In the genomic region with DNA sequence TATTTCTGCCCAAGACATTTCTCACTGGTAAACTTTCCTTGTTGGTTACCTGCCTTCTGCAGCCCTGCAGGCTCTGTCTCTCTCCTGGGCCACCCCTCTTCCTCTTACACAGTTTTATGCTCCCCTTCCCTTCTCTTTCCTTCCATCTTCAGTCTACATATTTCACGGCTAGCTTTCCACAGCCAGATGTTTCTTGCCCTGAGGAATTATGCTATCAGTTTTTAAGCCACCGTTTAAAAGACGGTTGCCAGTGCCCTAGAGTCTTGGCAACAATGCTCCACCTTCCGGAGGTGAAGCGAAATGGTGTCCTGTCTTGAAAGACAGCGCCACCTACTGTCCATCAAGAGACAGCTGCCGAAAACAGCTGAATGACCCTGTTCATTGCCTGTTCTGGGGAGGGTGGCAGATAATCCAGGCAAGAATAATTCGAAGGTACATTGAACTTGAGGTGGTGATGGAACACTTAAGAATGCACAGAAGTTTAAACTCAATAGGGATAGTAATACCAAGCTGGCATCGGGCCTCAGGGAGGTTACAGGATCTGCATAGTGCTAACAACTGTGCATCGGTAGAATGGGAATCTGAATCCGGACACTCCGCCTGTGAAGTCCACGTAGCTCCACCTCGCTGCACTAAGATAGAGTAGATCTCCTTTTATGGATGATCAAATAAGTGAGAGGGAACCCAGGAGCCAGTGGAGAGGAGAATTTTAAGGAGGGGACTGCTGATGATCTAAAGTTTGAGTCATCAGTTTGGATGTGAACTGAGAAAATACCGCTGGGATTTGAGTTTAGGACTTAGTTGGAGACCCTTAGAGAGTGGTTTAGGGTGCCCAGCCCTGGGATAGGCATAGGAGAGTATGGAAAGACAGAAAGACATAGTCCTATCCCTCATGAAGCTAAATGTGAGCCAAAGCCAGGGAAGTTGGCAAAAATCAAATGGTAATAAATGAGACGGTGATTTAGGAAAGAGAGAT, we compare ENCODE assay signal across 1 cellular context.
A peak's percentile ranks its signal among the peaks of the same experiment; 100 is the strongest.
TF ChIP-seq lines count a peak whose summit lies in the region.

No MANE protein-coding gene starts in this region.

TF ChIP-seq in HepG2, 621 proteins besides CTCF, POLR2A, EP300 and RAD21 (continued from another document and continues in another):
- TF ChIP-seq, protein P1, sequence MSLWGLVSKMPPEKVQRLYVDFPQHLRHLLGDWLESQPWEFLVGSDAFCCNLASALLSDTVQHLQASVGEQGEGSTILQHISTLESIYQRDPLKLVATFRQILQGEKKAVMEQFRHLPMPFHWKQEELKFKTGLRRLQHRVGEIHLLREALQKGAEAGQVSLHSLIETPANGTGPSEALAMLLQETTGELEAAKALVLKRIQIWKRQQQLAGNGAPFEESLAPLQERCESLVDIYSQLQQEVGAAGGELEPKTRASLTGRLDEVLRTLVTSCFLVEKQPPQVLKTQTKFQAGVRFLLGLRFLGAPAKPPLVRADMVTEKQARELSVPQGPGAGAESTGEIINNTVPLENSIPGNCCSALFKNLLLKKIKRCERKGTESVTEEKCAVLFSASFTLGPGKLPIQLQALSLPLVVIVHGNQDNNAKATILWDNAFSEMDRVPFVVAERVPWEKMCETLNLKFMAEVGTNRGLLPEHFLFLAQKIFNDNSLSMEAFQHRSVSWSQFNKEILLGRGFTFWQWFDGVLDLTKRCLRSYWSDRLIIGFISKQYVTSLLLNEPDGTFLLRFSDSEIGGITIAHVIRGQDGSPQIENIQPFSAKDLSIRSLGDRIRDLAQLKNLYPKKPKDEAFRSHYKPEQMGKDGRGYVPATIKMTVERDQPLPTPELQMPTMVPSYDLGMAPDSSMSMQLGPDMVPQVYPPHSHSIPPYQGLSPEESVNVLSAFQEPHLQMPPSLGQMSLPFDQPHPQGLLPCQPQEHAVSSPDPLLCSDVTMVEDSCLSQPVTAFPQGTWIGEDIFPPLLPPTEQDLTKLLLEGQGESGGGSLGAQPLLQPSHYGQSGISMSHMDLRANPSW (CRISPR knock-in tag; IDR thresholded peaks at IDR 0.05; ENCODE audit: borderline replicate concordance), result no peak
- TF ChIP-seq KDM4B (CRISPR knock-in tag; IDR thresholded peaks at IDR 0.05), result peak; percentile 82; the same call in 1 of the 2 replicates
- no peak for TF ChIP-seq ZNF761 (CRISPR knock-in tag; conservative IDR thresholded peaks at IDR 0.05)
- TF ChIP-seq SSRP1 (CRISPR knock-in tag; IDR thresholded peaks at IDR 0.05), result peak; percentile 96
- 0 out of 2 replicates have a peak, but pooled peaks have one; percentile 32 for TF ChIP-seq ZNF160 (CRISPR knock-in tag; IDR thresholded peaks at IDR 0.05)
- no peak for TF ChIP-seq SIN3A (IDR thresholded peaks at IDR 0.05; ENCODE audit: borderline replicate concordance, low read depth, low read length)
- TF ChIP-seq PTBP1 (IDR thresholded peaks at IDR 0.05; ENCODE audit: low read depth, low read length, poor library complexity, severe bottlenecking), result no peak
- peak; percentile 55; the same call in 1 of the 2 replicates for TF ChIP-seq KLF6 (CRISPR knock-in tag; IDR thresholded peaks at IDR 0.05)
- no peak for TF ChIP-seq ZC3H4 (CRISPR knock-in tag; IDR thresholded peaks at IDR 0.05; ENCODE audit: borderline replicate concordance)
- TF ChIP-seq MAFF (IDR thresholded peaks at IDR 0.05; ENCODE audit: low read depth, low read length), result no peak
- no peak for TF ChIP-seq KLF16 (CRISPR knock-in tag; IDR thresholded peaks at IDR 0.05)
- 0 out of 2 replicates have a peak, but pooled peaks have one; percentile 28 for TF ChIP-seq ZNF629 (CRISPR knock-in tag; conservative IDR thresholded peaks at IDR 0.05)
- TF ChIP-seq SOX5 (CRISPR knock-in tag; IDR thresholded peaks at IDR 0.05; ENCODE audit: borderline replicate concordance), result peak; percentile 55; the same call in 1 of the 2 replicates
- TF ChIP-seq, protein P2, sequence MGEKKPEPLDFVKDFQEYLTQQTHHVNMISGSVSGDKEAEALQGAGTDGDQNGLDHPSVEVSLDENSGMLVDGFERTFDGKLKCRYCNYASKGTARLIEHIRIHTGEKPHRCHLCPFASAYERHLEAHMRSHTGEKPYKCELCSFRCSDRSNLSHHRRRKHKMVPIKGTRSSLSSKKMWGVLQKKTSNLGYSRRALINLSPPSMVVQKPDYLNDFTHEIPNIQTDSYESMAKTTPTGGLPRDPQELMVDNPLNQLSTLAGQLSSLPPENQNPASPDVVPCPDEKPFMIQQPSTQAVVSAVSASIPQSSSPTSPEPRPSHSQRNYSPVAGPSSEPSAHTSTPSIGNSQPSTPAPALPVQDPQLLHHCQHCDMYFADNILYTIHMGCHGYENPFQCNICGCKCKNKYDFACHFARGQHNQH (CRISPR knock-in tag; IDR thresholded peaks at IDR 0.05), result peak; percentile 81
- no peak for TF ChIP-seq NFATC3 (CRISPR knock-in tag; IDR thresholded peaks at IDR 0.05)
- TF ChIP-seq TBX2 (CRISPR knock-in tag; IDR thresholded peaks at IDR 0.05; ENCODE audit: borderline replicate concordance), result 0 out of 2 replicates have a peak, but pooled peaks have one; percentile 22
- TF ChIP-seq, protein P3, sequence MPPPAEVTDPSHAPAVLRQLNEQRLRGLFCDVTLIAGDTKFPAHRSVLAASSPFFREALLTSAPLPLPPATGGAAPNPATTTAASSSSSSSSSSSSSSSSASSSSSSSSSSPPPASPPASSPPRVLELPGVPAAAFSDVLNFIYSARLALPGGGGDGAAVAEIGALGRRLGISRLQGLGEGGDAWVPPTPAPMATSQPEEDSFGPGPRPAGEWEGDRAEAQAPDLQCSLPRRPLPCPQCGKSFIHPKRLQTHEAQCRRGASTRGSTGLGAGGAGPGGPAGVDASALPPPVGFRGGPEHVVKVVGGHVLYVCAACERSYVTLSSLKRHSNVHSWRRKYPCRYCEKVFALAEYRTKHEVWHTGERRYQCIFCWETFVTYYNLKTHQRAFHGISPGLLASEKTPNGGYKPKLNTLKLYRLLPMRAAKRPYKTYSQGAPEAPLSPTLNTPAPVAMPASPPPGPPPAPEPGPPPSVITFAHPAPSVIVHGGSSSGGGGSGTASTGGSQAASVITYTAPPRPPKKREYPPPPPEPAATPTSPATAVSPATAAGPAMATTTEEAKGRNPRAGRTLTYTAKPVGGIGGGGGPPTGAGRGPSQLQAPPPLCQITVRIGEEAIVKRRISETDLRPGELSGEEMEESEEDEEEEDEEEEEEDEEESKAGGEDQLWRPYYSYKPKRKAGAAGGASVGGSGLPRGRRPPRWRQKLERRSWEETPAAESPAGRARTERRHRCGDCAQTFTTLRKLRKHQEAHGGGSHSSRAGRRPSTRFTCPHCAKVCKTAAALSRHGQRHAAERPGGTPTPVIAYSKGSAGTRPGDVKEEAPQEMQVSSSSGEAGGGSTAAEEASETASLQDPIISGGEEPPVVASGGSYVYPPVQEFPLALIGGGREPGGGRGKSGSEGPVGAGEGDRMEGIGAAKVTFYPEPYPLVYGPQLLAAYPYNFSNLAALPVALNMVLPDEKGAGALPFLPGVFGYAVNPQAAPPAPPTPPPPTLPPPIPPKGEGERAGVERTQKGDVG (CRISPR knock-in tag; IDR thresholded peaks at IDR 0.05; ENCODE audit: borderline replicate concordance), result no peak
- TF ChIP-seq NCOA1 (CRISPR knock-in tag; IDR thresholded peaks at IDR 0.05), result peak; percentile 82
- no peak for TF ChIP-seq ZNF768 (CRISPR knock-in tag; IDR thresholded peaks at IDR 0.05)
- TF ChIP-seq ZNF878 (CRISPR knock-in tag; IDR thresholded peaks at IDR 0.05), result no peak
- no peak for TF ChIP-seq ZNF546 (CRISPR knock-in tag; conservative IDR thresholded peaks at IDR 0.05)
- TF ChIP-seq, protein P4, sequence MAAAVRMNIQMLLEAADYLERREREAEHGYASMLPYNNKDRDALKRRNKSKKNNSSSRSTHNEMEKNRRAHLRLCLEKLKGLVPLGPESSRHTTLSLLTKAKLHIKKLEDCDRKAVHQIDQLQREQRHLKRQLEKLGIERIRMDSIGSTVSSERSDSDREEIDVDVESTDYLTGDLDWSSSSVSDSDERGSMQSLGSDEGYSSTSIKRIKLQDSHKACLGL (CRISPR knock-in tag; IDR thresholded peaks at IDR 0.05), result no peak
- TF ChIP-seq AGO1 (IDR thresholded peaks at IDR 0.05; ENCODE audit: low read depth, low read length, poor library complexity, severe bottlenecking), result no peak
- TF ChIP-seq KDM5B (CRISPR knock-in tag; IDR thresholded peaks at IDR 0.05; ENCODE audit: borderline replicate concordance), result no peak
- no peak for TF ChIP-seq SP1 (IDR thresholded peaks at IDR 0.05)
- TF ChIP-seq SP1 (CRISPR knock-in tag; IDR thresholded peaks at IDR 0.05), result no peak
- no peak for TF ChIP-seq ZNF180 (CRISPR knock-in tag; IDR thresholded peaks at IDR 0.05; ENCODE audit: borderline replicate concordance, low read depth)
- TF ChIP-seq MIXL1 (CRISPR knock-in tag; IDR thresholded peaks at IDR 0.05), result no peak; the same call in 1 of the 2 replicates
- no peak; the same call in 1 of the 2 replicates for TF ChIP-seq KDM3A (CRISPR knock-in tag; IDR thresholded peaks at IDR 0.05; ENCODE audit: low read depth)
- no peak for TF ChIP-seq ZNF33A (CRISPR knock-in tag; IDR thresholded peaks at IDR 0.05; ENCODE audit: borderline replicate concordance)
- no peak for TF ChIP-seq ZNF720 (CRISPR knock-in tag; IDR thresholded peaks at IDR 0.05)
- TF ChIP-seq ZNF484 (CRISPR knock-in tag; IDR thresholded peaks at IDR 0.05; ENCODE audit: borderline replicate concordance, low read depth), result no peak
- no peak for TF ChIP-seq ZNF552 (CRISPR knock-in tag; IDR thresholded peaks at IDR 0.05; ENCODE audit: borderline replicate concordance)
- TF ChIP-seq ELF4 (CRISPR knock-in tag; IDR thresholded peaks at IDR 0.05; ENCODE audit: borderline replicate concordance), result no peak
- no peak for TF ChIP-seq ZNF333 (CRISPR knock-in tag; IDR thresholded peaks at IDR 0.05; ENCODE audit: borderline replicate concordance)
- TF ChIP-seq HCFC1 (IDR thresholded peaks at IDR 0.05; ENCODE audit: low read depth, low read length), result no peak
- TF ChIP-seq ONECUT2 (CRISPR knock-in tag; IDR thresholded peaks at IDR 0.05), result no peak
- no peak for TF ChIP-seq ZNF264 (CRISPR knock-in tag; IDR thresholded peaks at IDR 0.05)
- TF ChIP-seq, protein P5, sequence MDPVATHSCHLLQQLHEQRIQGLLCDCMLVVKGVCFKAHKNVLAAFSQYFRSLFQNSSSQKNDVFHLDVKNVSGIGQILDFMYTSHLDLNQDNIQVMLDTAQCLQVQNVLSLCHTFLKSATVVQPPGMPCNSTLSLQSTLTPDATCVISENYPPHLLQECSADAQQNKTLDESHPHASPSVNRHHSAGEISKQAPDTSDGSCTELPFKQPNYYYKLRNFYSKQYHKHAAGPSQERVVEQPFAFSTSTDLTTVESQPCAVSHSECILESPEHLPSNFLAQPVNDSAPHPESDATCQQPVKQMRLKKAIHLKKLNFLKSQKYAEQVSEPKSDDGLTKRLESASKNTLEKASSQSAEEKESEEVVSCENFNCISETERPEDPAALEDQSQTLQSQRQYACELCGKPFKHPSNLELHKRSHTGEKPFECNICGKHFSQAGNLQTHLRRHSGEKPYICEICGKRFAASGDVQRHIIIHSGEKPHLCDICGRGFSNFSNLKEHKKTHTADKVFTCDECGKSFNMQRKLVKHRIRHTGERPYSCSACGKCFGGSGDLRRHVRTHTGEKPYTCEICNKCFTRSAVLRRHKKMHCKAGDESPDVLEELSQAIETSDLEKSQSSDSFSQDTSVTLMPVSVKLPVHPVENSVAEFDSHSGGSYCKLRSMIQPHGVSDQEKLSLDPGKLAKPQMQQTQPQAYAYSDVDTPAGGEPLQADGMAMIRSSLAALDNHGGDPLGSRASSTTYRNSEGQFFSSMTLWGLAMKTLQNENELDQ (CRISPR knock-in tag; IDR thresholded peaks at IDR 0.05; ENCODE audit: borderline replicate concordance), result no peak
- no peak for TF ChIP-seq ZNF234 (CRISPR knock-in tag; conservative IDR thresholded peaks at IDR 0.05)
- TF ChIP-seq SPEN (CRISPR knock-in tag; IDR thresholded peaks at IDR 0.05; ENCODE audit: low read depth), result no peak
- no peak for TF ChIP-seq POLR2AphosphoS2 (IDR thresholded peaks at IDR 0.05; ENCODE audit: low read depth, low read length)
- no peak for TF ChIP-seq PLRG1 (conservative IDR thresholded peaks at IDR 0.05)
- TF ChIP-seq, protein P6, sequence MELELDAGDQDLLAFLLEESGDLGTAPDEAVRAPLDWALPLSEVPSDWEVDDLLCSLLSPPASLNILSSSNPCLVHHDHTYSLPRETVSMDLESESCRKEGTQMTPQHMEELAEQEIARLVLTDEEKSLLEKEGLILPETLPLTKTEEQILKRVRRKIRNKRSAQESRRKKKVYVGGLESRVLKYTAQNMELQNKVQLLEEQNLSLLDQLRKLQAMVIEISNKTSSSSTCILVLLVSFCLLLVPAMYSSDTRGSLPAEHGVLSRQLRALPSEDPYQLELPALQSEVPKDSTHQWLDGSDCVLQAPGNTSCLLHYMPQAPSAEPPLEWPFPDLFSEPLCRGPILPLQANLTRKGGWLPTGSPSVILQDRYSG (CRISPR knock-in tag; IDR thresholded peaks at IDR 0.05), result no peak
- TF ChIP-seq SP2 (CRISPR knock-in tag; IDR thresholded peaks at IDR 0.05), result no peak
- TF ChIP-seq ZNF570 (CRISPR knock-in tag; IDR thresholded peaks at IDR 0.05; ENCODE audit: borderline replicate concordance), result no peak
- no peak for TF ChIP-seq PAF1 (CRISPR knock-in tag; IDR thresholded peaks at IDR 0.05)
- no peak for TF ChIP-seq ZNF383 (CRISPR knock-in tag; IDR thresholded peaks at IDR 0.05; ENCODE audit: borderline replicate concordance)
- TF ChIP-seq, protein P7, sequence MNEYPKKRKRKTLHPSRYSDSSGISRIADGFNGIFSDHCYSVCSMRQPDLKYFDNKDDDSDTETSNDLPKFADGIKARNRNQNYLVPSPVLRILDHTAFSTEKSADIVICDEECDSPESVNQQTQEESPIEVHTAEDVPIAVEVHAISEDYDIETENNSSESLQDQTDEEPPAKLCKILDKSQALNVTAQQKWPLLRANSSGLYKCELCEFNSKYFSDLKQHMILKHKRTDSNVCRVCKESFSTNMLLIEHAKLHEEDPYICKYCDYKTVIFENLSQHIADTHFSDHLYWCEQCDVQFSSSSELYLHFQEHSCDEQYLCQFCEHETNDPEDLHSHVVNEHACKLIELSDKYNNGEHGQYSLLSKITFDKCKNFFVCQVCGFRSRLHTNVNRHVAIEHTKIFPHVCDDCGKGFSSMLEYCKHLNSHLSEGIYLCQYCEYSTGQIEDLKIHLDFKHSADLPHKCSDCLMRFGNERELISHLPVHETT (CRISPR knock-in tag; conservative IDR thresholded peaks at IDR 0.05), result no peak
- no peak for TF ChIP-seq ZNF143 (CRISPR knock-in tag; IDR thresholded peaks at IDR 0.05)
- TF ChIP-seq RARA (CRISPR knock-in tag; IDR thresholded peaks at IDR 0.05), result 0 out of 2 replicates have a peak, but pooled peaks have one; percentile 32
- TF ChIP-seq CHD2 (IDR thresholded peaks at IDR 0.05; ENCODE audit: low read depth, low read length), result no peak
- TF ChIP-seq ZSCAN30 (CRISPR knock-in tag; IDR thresholded peaks at IDR 0.05), result no peak
- TF ChIP-seq, protein P8, sequence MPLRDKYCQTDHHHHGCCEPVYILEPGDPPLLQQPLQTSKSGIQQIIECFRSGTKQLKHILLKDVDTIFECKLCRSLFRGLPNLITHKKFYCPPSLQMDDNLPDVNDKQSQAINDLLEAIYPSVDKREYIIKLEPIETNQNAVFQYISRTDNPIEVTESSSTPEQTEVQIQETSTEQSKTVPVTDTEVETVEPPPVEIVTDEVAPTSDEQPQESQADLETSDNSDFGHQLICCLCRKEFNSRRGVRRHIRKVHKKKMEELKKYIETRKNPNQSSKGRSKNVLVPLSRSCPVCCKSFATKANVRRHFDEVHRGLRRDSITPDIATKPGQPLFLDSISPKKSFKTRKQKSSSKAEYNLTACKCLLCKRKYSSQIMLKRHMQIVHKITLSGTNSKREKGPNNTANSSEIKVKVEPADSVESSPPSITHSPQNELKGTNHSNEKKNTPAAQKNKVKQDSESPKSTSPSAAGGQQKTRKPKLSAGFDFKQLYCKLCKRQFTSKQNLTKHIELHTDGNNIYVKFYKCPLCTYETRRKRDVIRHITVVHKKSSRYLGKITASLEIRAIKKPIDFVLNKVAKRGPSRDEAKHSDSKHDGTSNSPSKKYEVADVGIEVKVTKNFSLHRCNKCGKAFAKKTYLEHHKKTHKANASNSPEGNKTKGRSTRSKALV (CRISPR knock-in tag; IDR thresholded peaks at IDR 0.05), result no peak
